Comparison of ENCODE assay signal across 20 cellular contexts in the genomic region with DNA sequence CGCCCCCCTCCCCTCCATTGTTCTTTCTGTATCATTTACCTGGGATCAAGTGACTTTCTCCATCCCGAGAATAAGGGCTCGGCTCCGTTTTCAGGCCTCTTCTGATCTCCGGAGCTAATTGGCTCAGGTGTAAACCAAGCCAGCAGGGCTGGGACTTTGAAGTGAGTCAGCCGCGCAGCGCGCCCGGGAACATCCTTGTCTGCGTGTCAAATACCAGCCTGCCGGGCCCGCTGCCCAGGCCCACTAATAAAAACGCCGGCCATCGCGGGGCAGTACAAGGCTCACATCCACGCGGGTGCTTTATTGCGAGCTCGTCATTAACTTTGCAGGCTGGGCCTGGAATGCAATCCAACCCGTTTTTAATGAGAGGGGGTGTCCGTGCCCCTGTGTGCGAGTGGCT.
DNase-seq lines count a peak whose midpoint lies in the region; ATAC-seq, FAIRE-seq and TF ChIP-seq lines count a peak whose summit lies in the region.
"Had no signal": no experiment of that assay in that cellular context is flagged by ENCODE, and none has a peak within 500 bp of the region (broad histone marks: within the 10 kb centered on the region; RNA-seq: fewer than 3 reads in every experiment).

No MANE protein-coding gene starts in this region.

- H3K4me3 Mint-ChIP-seq in nephron progenitor cell = no peak overlapping the region
- H3K4me3 Mint-ChIP-seq: activated CD8-positive, alpha-beta memory T cell treated with anti-CD3 and anti-CD28 coated beads, Interleukin-2, amount 10 ng/mL, durations not matched to agents 7 days and 5 days; activated naive CD8-positive, alpha-beta T cell had no signal

- peaks cover 7% of the 10 kb centered on the region for H3K27me3 Mint-ChIP-seq in nephron progenitor cell (ENCODE audit: low read depth, poor library complexity)
- H3K27me3 Mint-ChIP-seq: activated CD8-positive, alpha-beta memory T cell treated with anti-CD3 and anti-CD28 coated beads, Interleukin-2, amount 10 ng/mL, durations not matched to agents 7 days and 5 days had no signal

- TF ChIP-seq CTCF in nephron progenitor cell (IDR thresholded peaks at IDR 0.05) (no peak), D721Med (IDR thresholded peaks at IDR 0.05; ENCODE audit: insufficient read depth, missing control alignments) (no peak)

- H3K4me1 Mint-ChIP-seq in nephron progenitor cell = peaks cover 25% of the 10 kb centered on the region
- H3K4me1 Mint-ChIP-seq: activated CD8-positive, alpha-beta memory T cell treated with anti-CD3 and anti-CD28 coated beads, Interleukin-2, amount 10 ng/mL, durations not matched to agents 7 days and 5 days had no signal

- ATAC-seq in HG03460 (IDR thresholded peaks at IDR 0.05; ENCODE audit: unreplicated experiment) (no peak), HG02759 (IDR thresholded peaks at IDR 0.05; ENCODE audit: unreplicated experiment) (no peak), GM19035 (IDR thresholded peaks at IDR 0.05; ENCODE audit: unreplicated experiment) (no peak)
- ATAC-seq: activated CD8-positive, alpha-beta memory T cell treated with anti-CD3 and anti-CD28 coated beads, Interleukin-2, amount 10 ng/mL, durations not matched to agents 7 days and 5 days; foreskin keratinocyte had no signal

- no peaks in the 10 kb centered on the region for H3K36me3 Mint-ChIP-seq in nephron progenitor cell (ENCODE audit: low read depth)
- H3K36me3 Mint-ChIP-seq: activated CD8-positive, alpha-beta memory T cell treated with anti-CD3 and anti-CD28 coated beads, Interleukin-2, amount 10 ng/mL, durations not matched to agents 7 days and 5 days; activated naive CD8-positive, alpha-beta T cell had no signal

- no peak for FAIRE-seq in D721Med (lab: Jason Lieb, UNC)
- FAIRE-seq: H54, islet of Langerhans had no signal

- no peaks in the 10 kb centered on the region for H3K9me3 Mint-ChIP-seq in nephron progenitor cell

- peak overlapping the region; percentile 59 for H3K27ac Mint-ChIP-seq in nephron progenitor cell
- H3K27ac Mint-ChIP-seq: activated CD8-positive, alpha-beta memory T cell treated with anti-CD3 and anti-CD28 coated beads, Interleukin-2, amount 10 ng/mL, durations not matched to agents 7 days and 5 days; activated naive CD8-positive, alpha-beta T cell had no signal

- peak; percentile 40 for DNase-seq in DMS79 (lab: John Stamatoyannopoulos, UW)
- DNase-seq in NCI-H1105 (lab: John Stamatoyannopoulos, UW) = peak; percentile 2
- peak; percentile 27 for DNase-seq in NCI-H2196 treated with DMSO at 0.1 percent for 48 hours (lab: John Stamatoyannopoulos, UW; ENCODE audit: unreplicated experiment)
- DNase-seq in nephron progenitor cell = peak; percentile 41
- no peak for DNase-seq in D721Med (ENCODE audit: insufficient read length, low spot score)
- DNase-seq: activated CD4-positive, alpha-beta T cell treated with anti-CD3 and anti-CD28 coated beads for 4 hours; activated CD8-positive, alpha-beta memory T cell treated with anti-CD3 and anti-CD28 coated beads, Interleukin-2, amount 10 ng/mL, durations not matched to agents 7 days and 5 days; Calu3; erythroblast; foreskin keratinocyte; GDM1; KG1; NCI-H510A; Right ventricle myocardium superior had no signal
